ENCODE assay signal across 8 cellular contexts in genomic region chr6:97282726-97283617, GRCh38. TPM values are rescaled to one million over a fixed set of nuclear protein-coding genes. Genes with fewer than 3 reads are reported as not detected.
DNase-seq lines count a peak whose midpoint lies in the region; FAIRE-seq and TF ChIP-seq lines count a peak whose summit lies in the region.

A gene with protein sequence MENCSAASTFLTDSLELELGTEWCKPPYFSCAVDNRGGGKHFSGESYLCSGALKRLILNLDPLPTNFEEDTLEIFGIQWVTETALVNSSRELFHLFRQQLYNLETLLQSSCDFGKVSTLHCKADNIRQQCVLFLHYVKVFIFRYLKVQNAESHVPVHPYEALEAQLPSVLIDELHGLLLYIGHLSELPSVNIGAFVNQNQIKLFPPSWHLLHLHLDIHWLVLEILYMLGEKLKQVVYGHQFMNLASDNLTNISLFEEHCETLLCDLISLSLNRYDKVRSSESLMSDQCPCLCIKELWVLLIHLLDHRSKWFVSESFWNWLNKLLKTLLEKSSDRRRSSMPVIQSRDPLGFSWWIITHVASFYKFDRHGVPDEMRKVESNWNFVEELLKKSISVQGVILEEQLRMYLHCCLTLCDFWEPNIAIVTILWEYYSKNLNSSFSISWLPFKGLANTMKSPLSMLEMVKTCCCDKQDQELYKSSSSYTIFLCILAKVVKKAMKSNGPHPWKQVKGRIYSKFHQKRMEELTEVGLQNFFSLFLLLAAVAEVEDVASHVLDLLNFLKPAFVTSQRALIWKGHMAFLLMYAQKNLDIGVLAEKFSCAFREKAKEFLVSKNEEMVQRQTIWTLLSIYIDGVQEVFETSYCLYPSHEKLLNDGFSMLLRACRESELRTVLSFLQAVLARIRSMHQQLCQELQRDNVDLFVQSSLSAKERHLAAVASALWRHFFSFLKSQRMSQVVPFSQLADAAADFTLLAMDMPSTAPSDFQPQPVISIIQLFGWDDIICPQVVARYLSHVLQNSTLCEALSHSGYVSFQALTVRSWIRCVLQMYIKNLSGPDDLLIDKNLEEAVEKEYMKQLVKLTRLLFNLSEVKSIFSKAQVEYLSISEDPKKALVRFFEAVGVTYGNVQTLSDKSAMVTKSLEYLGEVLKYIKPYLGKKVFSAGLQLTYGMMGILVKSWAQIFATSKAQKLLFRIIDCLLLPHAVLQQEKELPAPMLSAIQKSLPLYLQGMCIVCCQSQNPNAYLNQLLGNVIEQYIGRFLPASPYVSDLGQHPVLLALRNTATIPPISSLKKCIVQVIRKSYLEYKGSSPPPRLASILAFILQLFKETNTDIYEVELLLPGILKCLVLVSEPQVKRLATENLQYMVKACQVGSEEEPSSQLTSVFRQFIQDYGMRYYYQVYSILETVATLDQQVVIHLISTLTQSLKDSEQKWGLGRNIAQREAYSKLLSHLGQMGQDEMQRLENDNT (minus strand): TSS chr6:97283216. CDS start chr6:97282477, 739 bp downstream.

- H2AFZ ChIP-seq in MM.1S (ENCODE audit: low read length) (peak within 1 kb of the TSS; percentile 99), neural progenitor cell (replicated peaks) (peak within 1 kb of the TSS; percentile 92)

- H3K27me3 ChIP-seq in MM.1S (replicated peaks; ENCODE audit: insufficient read depth, low read length) (no peaks in the 10 kb centered on the region), neural progenitor cell (no peaks in the 10 kb centered on the region), stomach smooth muscle (ENCODE audit: control insufficient read depth in 1 of 2, insufficient read depth in 2 of 2, low read length in 2 of 2) (no peaks in the 10 kb centered on the region)

- H3K4me3 ChIP-seq in MM.1S (ENCODE audit: low read length) (peak within 1 kb of the TSS; percentile 98), foreskin fibroblast (ENCODE audit: low read depth in 1 of 2, low read length in 2 of 2) (peak within 1 kb of the TSS; percentile 76 to 99), neural progenitor cell (peak within 1 kb of the TSS; percentile 73), stomach smooth muscle (ENCODE audit: low read length in 2 of 2) (peak within 1 kb of the TSS; percentile 72 to 91)

- H3K27ac Mint-ChIP-seq in neural progenitor cell: peak within 1 kb of the TSS; percentile 99

- H3K9ac ChIP-seq in MM.1S (ENCODE audit: low read length) (peak within 1 kb of the TSS; percentile 97), neural progenitor cell (peak within 1 kb of the TSS; percentile 85), stomach smooth muscle (ENCODE audit: low read length in 2 of 2) (peak within 1 kb of the TSS; percentile 83 to 84)

- H3K79me2 ChIP-seq in MM.1S (ENCODE audit: low read length): peaks cover 41% of the 10 kb centered on the region
- H3K79me2 ChIP-seq in neural progenitor cell (ENCODE audit: low read depth): peaks cover 49% of the 10 kb centered on the region

- H3F3A ChIP-seq in MM.1S (ENCODE audit: insufficient read depth, low read length): peaks cover 4% of the 10 kb centered on the region
- H3F3A ChIP-seq in neural progenitor cell (ENCODE audit: low read depth): peaks cover 11% of the 10 kb centered on the region

- no peaks in the 10 kb centered on the region for H3K9me2 ChIP-seq in MM.1S (replicated peaks; ENCODE audit: insufficient read depth, low read length)

- H3K9me3 Mint-ChIP-seq in neural progenitor cell: no peaks in the 10 kb centered on the region

- H3K27me3 Mint-ChIP-seq in neural progenitor cell (ENCODE audit: insufficient read depth, low read depth): no peaks in the 10 kb centered on the region

- H3K36me3 Mint-ChIP-seq in neural progenitor cell: peaks cover 11% of the 10 kb centered on the region

- no peaks in the 10 kb centered on the region for H4K20me1 ChIP-seq in MM.1S (ENCODE audit: insufficient read depth, low read length)
- peaks cover 8% of the 10 kb centered on the region for H4K20me1 ChIP-seq in neural progenitor cell (ENCODE audit: low read depth)

- DNase-seq in HCEC 1CT: peak; percentile 91
- DNase-seq in MM.1S: peak; percentile 97
- peak; percentile 87 for DNase-seq in SHP77 treated with DMSO at 0.1 percent for 48 hours (lab: John Stamatoyannopoulos, UW)
- peak; percentile 87 for DNase-seq in activated effector memory CD4-positive, alpha-beta T cell treated with Interleukin-2 at 50 U/mL for 16 hours
- peak; percentile 94 to 98 for DNase-seq in foreskin fibroblast
- DNase-seq in neural progenitor cell (ENCODE audit: low spot score): peak; percentile 98

- TF ChIP-seq CTCF in MM.1S (IDR thresholded peaks at IDR 0.05; ENCODE audit: low read length) (no peak), foreskin fibroblast (IDR thresholded peaks at IDR 0.05; ENCODE audit: low read depth, low read length) (peak; percentile 4), neural progenitor cell (IDR thresholded peaks at IDR 0.05) (no peak)

- H3K36me3 ChIP-seq in MM.1S (replicated peaks; ENCODE audit: insufficient read depth, low read length) (no peaks in the 10 kb centered on the region; the same call in 1 of the 2 replicates), neural progenitor cell (peaks cover 13% of the 10 kb centered on the region), stomach smooth muscle (ENCODE audit: control insufficient read depth in 2 of 2, insufficient read depth in 2 of 2, low read length in 2 of 2) (no peaks in the 10 kb centered on the region)

- peak within 1 kb of the TSS; percentile 99 for H3K4me3 Mint-ChIP-seq in neural progenitor cell

- H3K4me1 ChIP-seq in MM.1S (ENCODE audit: low read length) (peaks cover 8% of the 10 kb centered on the region; the same call in 1 of the 2 replicates), neural progenitor cell (peaks cover 24% of the 10 kb centered on the region), stomach smooth muscle (ENCODE audit: control insufficient read depth, insufficient read depth, low read length) (peaks cover 2% of the 10 kb centered on the region)

- no peaks in the 10 kb centered on the region for H3K9me3 ChIP-seq in MM.1S (replicated peaks; ENCODE audit: insufficient read depth, low read length)
- H3K9me3 ChIP-seq in neural progenitor cell (ENCODE audit: low read depth): no peaks in the 10 kb centered on the region
- H3K9me3 ChIP-seq in stomach smooth muscle (ENCODE audit: control insufficient read depth in 2 of 2, low read length in 2 of 2): no peaks in the 10 kb centered on the region

- H3K4me2 ChIP-seq in MM.1S (ENCODE audit: low read depth, low read length) (peak within 1 kb of the TSS; percentile 92), neural progenitor cell (peak within 1 kb of the TSS; percentile 90)

- peak; percentile 97 for FAIRE-seq in G401.6 (lab: Jason Lieb, UNC)

- peaks cover 31% of the 10 kb centered on the region for H3K4me1 Mint-ChIP-seq in neural progenitor cell

- H3K27ac ChIP-seq in MM.1S (ENCODE audit: low read length) (peak within 1 kb of the TSS; percentile 72), neural progenitor cell (peak within 1 kb of the TSS; percentile 85), stomach smooth muscle (ENCODE audit: low read length) (no peak within 1 kb of the TSS)

RNA-seq across cellular contexts. Expression of the gene that starts here (rescaled TPM):
- total RNA-seq in neural progenitor cell (ENCODE audit: low replicate concordance): 50.1 and 76.5 TPM in 2 replicates
